9 cellular contexts compared by ENCODE assay signal in genomic region chr11:44601471-44602370, GRCh38. TPM values are rescaled to one million over a fixed set of nuclear protein-coding genes. Genes with fewer than 3 reads are reported as not detected.
DNase-seq lines count a peak whose midpoint lies in the region; ATAC-seq and TF ChIP-seq lines count a peak whose summit lies in the region.
"Had no signal": no experiment of that assay in that cellular context is flagged by ENCODE, and none has a peak within 500 bp of the region (broad histone marks: within the 10 kb centered on the region; RNA-seq: fewer than 3 reads in every experiment).

No MANE protein-coding gene starts in this region.

- no peak for TF ChIP-seq CTCF in DOHH2 (IDR thresholded peaks at IDR 0.05; ENCODE audit: low read depth, low read length, poor library complexity, severe bottlenecking)
- no peak for TF ChIP-seq CTCF in heart left ventricle (IDR thresholded peaks at IDR 0.05)
- no peak for TF ChIP-seq CTCF in natural killer cell (IDR thresholded peaks at IDR 0.05)
- no peak for TF ChIP-seq CTCF in WTC11 (IDR thresholded peaks at IDR 0.05)

- no peaks in the 10 kb centered on the region for H3K9me2 ChIP-seq in DOHH2 (replicated peaks; ENCODE audit: control insufficient read depth, low read length)

- TF ChIP-seq POLR2A in heart left ventricle (IDR thresholded peaks at IDR 0.05): no peak

- no peaks in the 10 kb centered on the region for H3K79me2 ChIP-seq in DOHH2 (ENCODE audit: control insufficient read depth, low read length)

- DNase-seq in heart left ventricle: no peak
- DNase-seq in natural killer cell: no peak
- no peak for DNase-seq in WTC11 (ENCODE audit: low spot score)
- DNase-seq in HCEC 1CT: no peak
- DNase-seq in HK-2 (ENCODE audit: unreplicated experiment): no peak
- DNase-seq: psoas muscle had no signal

- CTCF ChIA-PET in WTC11 (lab: Charles Lee): interaction anchor here (0.7 to 2.6 kb wide), 7 partner anchors 16 to 310 kb away, joined by 3 to 13 read pairs (median 7); no protein-coding TSS in a partner anchor

- H3K27ac Mint-ChIP-seq in natural killer cell: no peak overlapping the region
- no peak overlapping the region for H3K27ac Mint-ChIP-seq in WTC11

- H4K20me1 ChIP-seq in DOHH2 (ENCODE audit: control insufficient read depth, insufficient read depth, low read depth, low read length): no peaks in the 10 kb centered on the region

- H3K27ac ChIP-seq in DOHH2 (ENCODE audit: low read depth, low read length) (no peak overlapping the region), heart left ventricle (peak overlapping the region in 5 of 12 donors; percentile 6 to 61 (median 50))
- H3K27ac ChIP-seq: psoas muscle had no signal

- H3K4me3 Mint-ChIP-seq in natural killer cell (no peak overlapping the region), WTC11 (no peak overlapping the region)

- H3K27me3 Mint-ChIP-seq in natural killer cell (ENCODE audit: low read depth in 2 of 2) (no peaks in the 10 kb centered on the region), WTC11 (ENCODE audit: low read depth) (no peaks in the 10 kb centered on the region)

- H3K36me3 Mint-ChIP-seq in natural killer cell (no peaks in the 10 kb centered on the region), WTC11 (no peaks in the 10 kb centered on the region)

- H3K4me1 ChIP-seq in DOHH2 (ENCODE audit: control insufficient read depth, low read length): peaks cover 37% of the 10 kb centered on the region
- H3K4me1 ChIP-seq in heart left ventricle: peaks cover 0 to 61% (median 36%) of the 10 kb centered on the region in 12 donors

- H3K4me1 Mint-ChIP-seq in natural killer cell (no peaks in the 10 kb centered on the region), WTC11 (peaks cover 23% of the 10 kb centered on the region)

- H3K36me3 ChIP-seq in DOHH2 (ENCODE audit: control insufficient read depth, low read length) (no peaks in the 10 kb centered on the region), heart left ventricle (peaks cover 0 to 23% (median 7%) of the 10 kb centered on the region in 9 donors)

- peak overlapping the region; percentile 27; the same call in 1 of the 2 replicates for H3K4me2 ChIP-seq in DOHH2 (ENCODE audit: low read length)

- intact Hi-C loops in heart left ventricle (cut with DNase I) (loop anchor here in 3 of 10 donors (5.0 kb wide), 1 partner anchor 34 kb away; the partner anchor contains the start of gene CD82 (in 3 of the 3)), natural killer cell (cut with micrococcal nuclease) (no loop called here)

- H3K9me3 Mint-ChIP-seq in natural killer cell: no peaks in the 10 kb centered on the region
- no peaks in the 10 kb centered on the region for H3K9me3 Mint-ChIP-seq in WTC11

- H3K27me3 ChIP-seq in DOHH2 (ENCODE audit: control insufficient read depth, low read length): peaks cover 3% of the 10 kb centered on the region; the same call in 1 of the 2 replicates
- no peaks in the 10 kb centered on the region for H3K27me3 ChIP-seq in heart left ventricle

- no peaks in the 10 kb centered on the region for H3F3A ChIP-seq in DOHH2 (ENCODE audit: control insufficient read depth, insufficient read depth)

- H3K9me3 ChIP-seq in DOHH2 (ENCODE audit: control insufficient read depth, insufficient read depth, low read length) (no peaks in the 10 kb centered on the region), heart left ventricle (no peaks in the 10 kb centered on the region)
- H3K9me3 ChIP-seq: psoas muscle had no signal

- H3K4me3 ChIP-seq in DOHH2 (ENCODE audit: low read length) (no peak overlapping the region), heart left ventricle (no peak overlapping the region)
- H3K4me3 ChIP-seq: psoas muscle had no signal

- POLR2A ChIA-PET in WTC11 (lab: Charles Lee): interaction anchor here (0.5 kb wide), 1 partner anchor 381 kb away, joined by 3 read pairs; no protein-coding TSS in a partner anchor

- ATAC-seq in GM19397 (IDR thresholded peaks at IDR 0.05; ENCODE audit: unreplicated experiment) (peak; percentile 38), HG03432 (IDR thresholded peaks at IDR 0.05; ENCODE audit: unreplicated experiment) (peak; percentile 50), heart left ventricle (peak in 3 of 4 donors; percentile 4 to 26 (median 5)), natural killer cell (no peak), WTC11 (no peak)

- 71 to 77% (median 73%) methylated on average over 12 to 14 of the region's 14 CpGs for WGBS in heart left ventricle, 4 donors

TF ChIP-seq in WTC11, 78 proteins besides CTCF, POLR2A, EP300 and RAD21:
- TF ChIP-seq GTF2I (CRISPR knock-in tag; conservative IDR thresholded peaks at IDR 0.05): no peak
- no peak for TF ChIP-seq SMAD3 (CRISPR knock-in tag; IDR thresholded peaks at IDR 0.05; ENCODE audit: borderline replicate concordance)
- TF ChIP-seq, protein P1, sequence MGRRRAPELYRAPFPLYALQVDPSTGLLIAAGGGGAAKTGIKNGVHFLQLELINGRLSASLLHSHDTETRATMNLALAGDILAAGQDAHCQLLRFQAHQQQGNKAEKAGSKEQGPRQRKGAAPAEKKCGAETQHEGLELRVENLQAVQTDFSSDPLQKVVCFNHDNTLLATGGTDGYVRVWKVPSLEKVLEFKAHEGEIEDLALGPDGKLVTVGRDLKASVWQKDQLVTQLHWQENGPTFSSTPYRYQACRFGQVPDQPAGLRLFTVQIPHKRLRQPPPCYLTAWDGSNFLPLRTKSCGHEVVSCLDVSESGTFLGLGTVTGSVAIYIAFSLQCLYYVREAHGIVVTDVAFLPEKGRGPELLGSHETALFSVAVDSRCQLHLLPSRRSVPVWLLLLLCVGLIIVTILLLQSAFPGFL (CRISPR knock-in tag; IDR thresholded peaks at IDR 0.05; ENCODE audit: borderline replicate concordance): no peak
- TF ChIP-seq, protein P2, sequence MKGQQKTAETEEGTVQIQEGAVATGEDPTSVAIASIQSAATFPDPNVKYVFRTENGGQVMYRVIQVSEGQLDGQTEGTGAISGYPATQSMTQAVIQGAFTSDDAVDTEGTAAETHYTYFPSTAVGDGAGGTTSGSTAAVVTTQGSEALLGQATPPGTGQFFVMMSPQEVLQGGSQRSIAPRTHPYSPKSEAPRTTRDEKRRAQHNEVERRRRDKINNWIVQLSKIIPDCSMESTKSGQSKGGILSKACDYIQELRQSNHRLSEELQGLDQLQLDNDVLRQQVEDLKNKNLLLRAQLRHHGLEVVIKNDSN (CRISPR knock-in tag; IDR thresholded peaks at IDR 0.05): no peak
- TF ChIP-seq STAT6 (CRISPR knock-in tag; conservative IDR thresholded peaks at IDR 0.05; ENCODE audit: low read depth): no peak
- no peak for TF ChIP-seq CBFB (CRISPR knock-in tag; IDR thresholded peaks at IDR 0.05; ENCODE audit: low read depth)
- TF ChIP-seq, protein P3, sequence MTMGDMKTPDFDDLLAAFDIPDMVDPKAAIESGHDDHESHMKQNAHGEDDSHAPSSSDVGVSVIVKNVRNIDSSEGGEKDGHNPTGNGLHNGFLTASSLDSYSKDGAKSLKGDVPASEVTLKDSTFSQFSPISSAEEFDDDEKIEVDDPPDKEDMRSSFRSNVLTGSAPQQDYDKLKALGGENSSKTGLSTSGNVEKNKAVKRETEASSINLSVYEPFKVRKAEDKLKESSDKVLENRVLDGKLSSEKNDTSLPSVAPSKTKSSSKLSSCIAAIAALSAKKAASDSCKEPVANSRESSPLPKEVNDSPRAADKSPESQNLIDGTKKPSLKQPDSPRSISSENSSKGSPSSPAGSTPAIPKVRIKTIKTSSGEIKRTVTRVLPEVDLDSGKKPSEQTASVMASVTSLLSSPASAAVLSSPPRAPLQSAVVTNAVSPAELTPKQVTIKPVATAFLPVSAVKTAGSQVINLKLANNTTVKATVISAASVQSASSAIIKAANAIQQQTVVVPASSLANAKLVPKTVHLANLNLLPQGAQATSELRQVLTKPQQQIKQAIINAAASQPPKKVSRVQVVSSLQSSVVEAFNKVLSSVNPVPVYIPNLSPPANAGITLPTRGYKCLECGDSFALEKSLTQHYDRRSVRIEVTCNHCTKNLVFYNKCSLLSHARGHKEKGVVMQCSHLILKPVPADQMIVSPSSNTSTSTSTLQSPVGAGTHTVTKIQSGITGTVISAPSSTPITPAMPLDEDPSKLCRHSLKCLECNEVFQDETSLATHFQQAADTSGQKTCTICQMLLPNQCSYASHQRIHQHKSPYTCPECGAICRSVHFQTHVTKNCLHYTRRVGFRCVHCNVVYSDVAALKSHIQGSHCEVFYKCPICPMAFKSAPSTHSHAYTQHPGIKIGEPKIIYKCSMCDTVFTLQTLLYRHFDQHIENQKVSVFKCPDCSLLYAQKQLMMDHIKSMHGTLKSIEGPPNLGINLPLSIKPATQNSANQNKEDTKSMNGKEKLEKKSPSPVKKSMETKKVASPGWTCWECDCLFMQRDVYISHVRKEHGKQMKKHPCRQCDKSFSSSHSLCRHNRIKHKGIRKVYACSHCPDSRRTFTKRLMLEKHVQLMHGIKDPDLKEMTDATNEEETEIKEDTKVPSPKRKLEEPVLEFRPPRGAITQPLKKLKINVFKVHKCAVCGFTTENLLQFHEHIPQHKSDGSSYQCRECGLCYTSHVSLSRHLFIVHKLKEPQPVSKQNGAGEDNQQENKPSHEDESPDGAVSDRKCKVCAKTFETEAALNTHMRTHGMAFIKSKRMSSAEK (CRISPR knock-in tag; IDR thresholded peaks at IDR 0.05; ENCODE audit: borderline replicate concordance): no peak
- no peak for TF ChIP-seq ZNF219 (CRISPR knock-in tag; IDR thresholded peaks at IDR 0.05; ENCODE audit: borderline replicate concordance)
- no peak for TF ChIP-seq NFE2L1 (CRISPR knock-in tag; IDR thresholded peaks at IDR 0.05)

RNA-seq across cellular contexts. Expression of gene CD82, which starts 36.3 kb away (rescaled TPM):
- total RNA-seq in heart left ventricle (10 to 100 TPM; 20.1 to 76.2 (median 37.3) TPM), natural killer cell (10 to 100 TPM; 11.6 to 42.1 (median 13.0) TPM), WTC11 (2021) (15.5 to 19.8 TPM (median 19.3 TPM) in 3 replicates)
- polyA plus RNA-seq in heart left ventricle: 10 to 100 TPM; 25.2 to 48.6 TPM

Comparison
In these comparisons a context has a peak if more than half of its experiments do, and no peak if none do; other contexts are left out.
1. ATAC-seq: peak in GM19397 (single experiment), HG03432 (single experiment) and heart left ventricle (3 of 4); none in natural killer cell (0 of 3) and WTC11 (single experiment).